ENCODE assay signal across 15 cellular contexts in genomic region chr7:156020566-156020965, GRCh38.
DNase-seq lines count a peak whose midpoint lies in the region; ATAC-seq and TF ChIP-seq lines count a peak whose summit lies in the region.
"Had no signal": no experiment of that assay in that cellular context is flagged by ENCODE, and none has a peak within 500 bp of the region (broad histone marks: within the 10 kb centered on the region; RNA-seq: fewer than 3 reads in every experiment).

No MANE protein-coding gene starts in this region.

- no peak overlapping the region for H2AFZ ChIP-seq in Karpas-422 (ENCODE audit: low read length)
- H2AFZ ChIP-seq: GM23248 had no signal

- DNase-seq in activated naive CD8-positive, alpha-beta T cell treated with anti-CD3 and anti-CD28 coated beads, Interleukin-2, amount 50 U/mL, for 24 hours, result no peak
- DNase-seq in activated CD8-positive, alpha-beta T cell treated with anti-CD3 and anti-CD28 coated beads for 36 hours, result no peak
- no peak for DNase-seq in activated naive CD8-positive, alpha-beta T cell treated with anti-CD3 and anti-CD28 coated beads for 36 hours
- DNase-seq in osteocyte (ENCODE audit: extremely low spot score, unreplicated experiment), result peak; percentile 59
- DNase-seq in left cardiac atrium, result no peak
- no peak for DNase-seq in Karpas-422
- DNase-seq in dorsolateral prefrontal cortex, result no peak
- DNase-seq: C1 segment of cervical spinal cord; Calu3; CD4-positive, alpha-beta memory T cell; COR-L47; DND-41; GM23248; HCEC 1CT had no signal

- H3K4me3 ChIP-seq in Karpas-422 (ENCODE audit: low read length), result no peak overlapping the region
- no peak overlapping the region for H3K4me3 ChIP-seq in dorsolateral prefrontal cortex
- H3K4me3 ChIP-seq: GM23248 had no signal

- H3K9me3 ChIP-seq in Karpas-422 (ENCODE audit: low read length), result no peaks in the 10 kb centered on the region

- H3K36me3 Mint-ChIP-seq in activated naive CD8-positive, alpha-beta T cell, result no peaks in the 10 kb centered on the region
- peaks cover 2% of the 10 kb centered on the region for H3K36me3 Mint-ChIP-seq in activated naive CD8-positive, alpha-beta T cell treated with anti-CD3 and anti-CD28 coated beads, Interleukin-2, amount 50 U/mL, for 24 hours (ENCODE audit: low read depth)
- H3K36me3 Mint-ChIP-seq in activated CD8-positive, alpha-beta T cell treated with anti-CD3 and anti-CD28 coated beads for 36 hours (ENCODE audit: low read depth), result no peaks in the 10 kb centered on the region
- peaks cover 1% of the 10 kb centered on the region for H3K36me3 Mint-ChIP-seq in activated naive CD8-positive, alpha-beta T cell treated with anti-CD3 and anti-CD28 coated beads for 36 hours
- H3K36me3 Mint-ChIP-seq in osteocyte (ENCODE audit: unreplicated experiment), result no peaks in the 10 kb centered on the region
- H3K36me3 Mint-ChIP-seq: CD4-positive, alpha-beta memory T cell had no signal

- H3K36me3 ChIP-seq in Karpas-422 (ENCODE audit: insufficient read depth, low read length), result no peaks in the 10 kb centered on the region

- CTCF ChIA-PET in activated CD8-positive, alpha-beta T cell treated with anti-CD3 and anti-CD28 coated beads for 36 hours (lab: Charles Lee), result no interaction called here

- peaks cover 13% of the 10 kb centered on the region for H3K4me1 Mint-ChIP-seq in activated naive CD8-positive, alpha-beta T cell (ENCODE audit: low read depth)
- H3K4me1 Mint-ChIP-seq in activated naive CD8-positive, alpha-beta T cell treated with anti-CD3 and anti-CD28 coated beads, Interleukin-2, amount 50 U/mL, for 24 hours, result peaks cover 16% of the 10 kb centered on the region
- H3K4me1 Mint-ChIP-seq in activated CD8-positive, alpha-beta T cell treated with anti-CD3 and anti-CD28 coated beads for 36 hours (ENCODE audit: low read depth), result peaks cover 14% of the 10 kb centered on the region
- H3K4me1 Mint-ChIP-seq in activated naive CD8-positive, alpha-beta T cell treated with anti-CD3 and anti-CD28 coated beads for 36 hours, result peaks cover 14% of the 10 kb centered on the region
- no peaks in the 10 kb centered on the region for H3K4me1 Mint-ChIP-seq in osteocyte (ENCODE audit: unreplicated experiment)
- H3K4me1 Mint-ChIP-seq: CD4-positive, alpha-beta memory T cell had no signal

- H4K20me1 ChIP-seq in Karpas-422 (ENCODE audit: insufficient read depth, low read depth, low read length), result no peaks in the 10 kb centered on the region

- H3K4me3 Mint-ChIP-seq in activated naive CD8-positive, alpha-beta T cell, result no peak overlapping the region
- H3K4me3 Mint-ChIP-seq in activated naive CD8-positive, alpha-beta T cell treated with anti-CD3 and anti-CD28 coated beads, Interleukin-2, amount 50 U/mL, for 24 hours, result no peak overlapping the region
- no peak overlapping the region for H3K4me3 Mint-ChIP-seq in activated CD8-positive, alpha-beta T cell treated with anti-CD3 and anti-CD28 coated beads for 36 hours
- H3K4me3 Mint-ChIP-seq in activated naive CD8-positive, alpha-beta T cell treated with anti-CD3 and anti-CD28 coated beads for 36 hours, result no peak overlapping the region
- H3K4me3 Mint-ChIP-seq in osteocyte (ENCODE audit: unreplicated experiment), result no peak overlapping the region
- H3K4me3 Mint-ChIP-seq: CD4-positive, alpha-beta memory T cell had no signal

- POLR2A ChIA-PET in activated CD8-positive, alpha-beta T cell treated with anti-CD3 and anti-CD28 coated beads for 36 hours (lab: Charles Lee), result no interaction called here

- no peaks in the 10 kb centered on the region for H3K9me2 ChIP-seq in Karpas-422 (replicated peaks; ENCODE audit: insufficient read depth, low read length)

- H3K27me3 Mint-ChIP-seq in activated naive CD8-positive, alpha-beta T cell, result peaks cover 2% of the 10 kb centered on the region
- peaks cover 2% of the 10 kb centered on the region for H3K27me3 Mint-ChIP-seq in activated naive CD8-positive, alpha-beta T cell treated with anti-CD3 and anti-CD28 coated beads, Interleukin-2, amount 50 U/mL, for 24 hours
- H3K27me3 Mint-ChIP-seq in activated CD8-positive, alpha-beta T cell treated with anti-CD3 and anti-CD28 coated beads for 36 hours, result peaks cover 2% of the 10 kb centered on the region
- peaks cover 4% of the 10 kb centered on the region for H3K27me3 Mint-ChIP-seq in activated naive CD8-positive, alpha-beta T cell treated with anti-CD3 and anti-CD28 coated beads for 36 hours
- H3K27me3 Mint-ChIP-seq in osteocyte (ENCODE audit: unreplicated experiment), result no peaks in the 10 kb centered on the region

- no peak overlapping the region for H3K4me2 ChIP-seq in Karpas-422 (ENCODE audit: low read depth, low read length, poor library complexity, severe bottlenecking)

- H3K27ac ChIP-seq in Karpas-422 (ENCODE audit: low read length), result no peak overlapping the region
- H3K27ac ChIP-seq in dorsolateral prefrontal cortex, result no peak overlapping the region
- H3K27ac ChIP-seq: GM23248 had no signal

- H3K27me3 ChIP-seq in Karpas-422 (ENCODE audit: low read length) (no peaks in the 10 kb centered on the region), dorsolateral prefrontal cortex (peaks cover 0 to 26% (median 0%) of the 10 kb centered on the region in 45 donors)

- no peak for TF ChIP-seq CTCF in activated CD8-positive, alpha-beta T cell treated with anti-CD3 and anti-CD28 coated beads for 36 hours (IDR thresholded peaks at IDR 0.05)
- TF ChIP-seq CTCF in osteocyte (IDR thresholded peaks at IDR 0.05), result no peak
- TF ChIP-seq CTCF in dorsolateral prefrontal cortex (IDR thresholded peaks at IDR 0.05 in 54 of 56, conservative IDR thresholded peaks at IDR 0.05 in 2 of 56; ENCODE audit: low read depth in 1 of 56, partially characterized antibody in 56 of 56), result no peak

- no peaks in the 10 kb centered on the region for H3K79me2 ChIP-seq in Karpas-422 (ENCODE audit: low read length)

- intact Hi-C loops in activated CD8-positive, alpha-beta T cell treated with anti-CD3 and anti-CD28 coated beads for 36 hours (cut with micrococcal nuclease), result no loop called here
- intact Hi-C loops in left cardiac atrium (cut with DNase I) (no loop called here), dorsolateral prefrontal cortex (cut with DNase I) (no loop called here)

- no peak for ATAC-seq in activated naive CD8-positive, alpha-beta T cell treated with anti-CD3 and anti-CD28 coated beads, Interleukin-2, amount 50 U/mL, for 24 hours
- peak; percentile 67 for ATAC-seq in activated CD8-positive, alpha-beta T cell treated with anti-CD3 and anti-CD28 coated beads for 36 hours
- no peak for ATAC-seq in left cardiac atrium

- H3K4me1 ChIP-seq in Karpas-422 (ENCODE audit: low read length), result no peaks in the 10 kb centered on the region

- H3K9ac ChIP-seq in Karpas-422 (ENCODE audit: low read length), result no peak overlapping the region
- H3K9ac ChIP-seq: GM23248 had no signal

- no peaks in the 10 kb centered on the region for H3K9me3 Mint-ChIP-seq in activated naive CD8-positive, alpha-beta T cell (ENCODE audit: low read depth)
- H3K9me3 Mint-ChIP-seq in activated naive CD8-positive, alpha-beta T cell treated with anti-CD3 and anti-CD28 coated beads, Interleukin-2, amount 50 U/mL, for 24 hours, result no peaks in the 10 kb centered on the region
- peaks cover 10% of the 10 kb centered on the region for H3K9me3 Mint-ChIP-seq in activated CD8-positive, alpha-beta T cell treated with anti-CD3 and anti-CD28 coated beads for 36 hours
- peaks cover 9% of the 10 kb centered on the region for H3K9me3 Mint-ChIP-seq in activated naive CD8-positive, alpha-beta T cell treated with anti-CD3 and anti-CD28 coated beads for 36 hours
- H3K9me3 Mint-ChIP-seq in osteocyte (ENCODE audit: unreplicated experiment), result peaks cover 18% of the 10 kb centered on the region

- H3K27ac Mint-ChIP-seq in activated naive CD8-positive, alpha-beta T cell, result peak overlapping the region; percentile 47
- H3K27ac Mint-ChIP-seq in activated naive CD8-positive, alpha-beta T cell treated with anti-CD3 and anti-CD28 coated beads, Interleukin-2, amount 50 U/mL, for 24 hours, result no peak overlapping the region
- H3K27ac Mint-ChIP-seq in activated CD8-positive, alpha-beta T cell treated with anti-CD3 and anti-CD28 coated beads for 36 hours, result peak overlapping the region; percentile 38
- H3K27ac Mint-ChIP-seq in activated naive CD8-positive, alpha-beta T cell treated with anti-CD3 and anti-CD28 coated beads for 36 hours, result peak overlapping the region; percentile 31
- H3K27ac Mint-ChIP-seq in osteocyte (ENCODE audit: unreplicated experiment), result no peak overlapping the region
- H3K27ac Mint-ChIP-seq: CD4-positive, alpha-beta memory T cell had no signal

Comparison
In these comparisons a context has a peak if more than half of its experiments do, and no peak if none do; other contexts are left out.
1. H3K27ac Mint-ChIP-seq: peak in activated naive CD8-positive, alpha-beta T cell (single experiment), activated CD8-positive, alpha-beta T cell treated with anti-CD3 and anti-CD28 coated beads for 36 hours (single experiment) and activated naive CD8-positive, alpha-beta T cell treated with anti-CD3 and anti-CD28 coated beads for 36 hours (single experiment); none in activated naive CD8-positive, alpha-beta T cell treated with anti-CD3 and anti-CD28 coated beads, Interleukin-2, amount 50 U/mL, for 24 hours (single experiment) and osteocyte (single experiment).